Comparison of ENCODE assay signal across 7 cellular contexts in genomic region chr12:102879144-102879763, GRCh38. TPM values are rescaled to one million over a fixed set of nuclear protein-coding genes. Genes with fewer than 3 reads are reported as not detected.
DNase-seq lines count a peak whose midpoint lies in the region; TF ChIP-seq lines count a peak whose summit lies in the region.

No MANE protein-coding gene starts in this region.

- H3K4me1 ChIP-seq in GM23248 (ENCODE audit: insufficient read depth): no peaks in the 10 kb centered on the region

- H3K4me3 ChIP-seq in GM06990 (replicated peaks; ENCODE audit: low read depth, low read length) (no peak overlapping the region), GM23248 (peak overlapping the region; percentile 35; the same call in 1 of the 2 replicates)

- in situ Hi-C loops in GM23248 (cut with MboI): no loop called here

- no peaks in the 10 kb centered on the region for H3K9me3 ChIP-seq in GM23248 (ENCODE audit: low read depth)

- H2AFZ ChIP-seq in GM23248: peak overlapping the region; percentile 48; the same call in 1 of the 2 replicates

- POLR2A ChIA-PET in RWPE1 (lab: Yijun Ruan, JAX; ENCODE audit: low non-redundant PET): no interaction called here

- peak; percentile 76 for TF ChIP-seq CTCF in GM06990 (IDR thresholded peaks at IDR 0.05; ENCODE audit: insufficient read depth, low read length, poor library complexity, severe bottlenecking)
- peak; percentile 57 for TF ChIP-seq CTCF in RWPE1 (conservative IDR thresholded peaks at IDR 0.05; ENCODE audit: low read depth)

- no peak overlapping the region for H3K9ac ChIP-seq in GM23248

- H3F3A ChIP-seq in GM23248 (ENCODE audit: insufficient read depth): no peaks in the 10 kb centered on the region

- DNase-seq in GM06990 (ENCODE audit: extremely low read depth, insufficient read length): peak; percentile 13
- peak; percentile 78 for DNase-seq in GM23248
- peak; percentile 80 for DNase-seq in NAMALWA (ENCODE audit: low spot score)
- DNase-seq in RWPE1 (ENCODE audit: low spot score): peak; percentile 64
- DNase-seq in epidermal melanocyte (ENCODE audit: insufficient read length, low spot score): peak; percentile 24
- peak; percentile 43 for DNase-seq in myocyte (ENCODE audit: low read depth)
- no peak for DNase-seq in cerebellar nuclear complex (lab: John Stamatoyannopoulos, UW)

- H4K20me1 ChIP-seq in GM23248 (ENCODE audit: insufficient read depth): no peaks in the 10 kb centered on the region

- peak overlapping the region; percentile 28 for H3K4me2 ChIP-seq in GM23248 (ENCODE audit: unreplicated experiment)

- H3K27ac ChIP-seq in GM23248: no peak overlapping the region
- no peak overlapping the region for H3K27ac ChIP-seq in RWPE1

- CTCF ChIA-PET in RWPE1 (lab: Yijun Ruan, JAX): interaction anchor here (0.6 to 1.2 kb wide), 7 partner anchors 15 to 669 kb away, joined by 3 to 8 read pairs (median 3); no protein-coding TSS in a partner anchor

- H3K36me3 ChIP-seq in GM06990 (ENCODE audit: control insufficient read depth, insufficient read depth, low read length): no peaks in the 10 kb centered on the region
- H3K36me3 ChIP-seq in GM23248 (ENCODE audit: low read depth): no peaks in the 10 kb centered on the region

- WGBS in GM23248 (ENCODE audit: low coverage in 1 of 2, low lambda C conversion rate in 2 of 2, missing lambda C conversion rate in 2 of 2), 2 experiments: 8 to 13% methylated on average over 9 of the region's 9 CpGs

- H3K9me2 ChIP-seq in GM23248 (ENCODE audit: insufficient read depth): no peaks in the 10 kb centered on the region

- H3K27me3 ChIP-seq in GM06990 (replicated peaks; ENCODE audit: control insufficient read depth, insufficient read depth, low read length) (peaks cover 2% of the 10 kb centered on the region; the same call in 1 of the 2 replicates), GM23248 (replicated peaks; ENCODE audit: insufficient read depth) (no peaks in the 10 kb centered on the region)

- no peaks in the 10 kb centered on the region for H3K79me2 ChIP-seq in GM23248 (ENCODE audit: insufficient read depth)

RNA-seq across cellular contexts. Expression of gene PAH, which starts 37.8 kb away (rescaled TPM):
- total RNA-seq in GM23248 (2014; rRNA removed; shearing (Covaris generic)): not detected in 2 replicates
- polyA plus RNA-seq in GM23248 (2016; fragmentation: Nextera tagmentation; extraction: Ambion mirVana): not detected in 2 replicates
- total RNA-seq in myocyte: not detected in 2 replicates
- not detected for polyA plus RNA-seq in myocyte (2012)

Comparison
In these comparisons a context has a peak if more than half of its experiments do, and no peak if none do; other contexts are left out.
1. DNase-seq: peak in GM06990 (single experiment), GM23248 (single experiment), NAMALWA (single experiment), RWPE1 (single experiment), epidermal melanocyte (single experiment) and myocyte (single experiment); none in cerebellar nuclear complex (0 of 2).